In the genomic region with DNA sequence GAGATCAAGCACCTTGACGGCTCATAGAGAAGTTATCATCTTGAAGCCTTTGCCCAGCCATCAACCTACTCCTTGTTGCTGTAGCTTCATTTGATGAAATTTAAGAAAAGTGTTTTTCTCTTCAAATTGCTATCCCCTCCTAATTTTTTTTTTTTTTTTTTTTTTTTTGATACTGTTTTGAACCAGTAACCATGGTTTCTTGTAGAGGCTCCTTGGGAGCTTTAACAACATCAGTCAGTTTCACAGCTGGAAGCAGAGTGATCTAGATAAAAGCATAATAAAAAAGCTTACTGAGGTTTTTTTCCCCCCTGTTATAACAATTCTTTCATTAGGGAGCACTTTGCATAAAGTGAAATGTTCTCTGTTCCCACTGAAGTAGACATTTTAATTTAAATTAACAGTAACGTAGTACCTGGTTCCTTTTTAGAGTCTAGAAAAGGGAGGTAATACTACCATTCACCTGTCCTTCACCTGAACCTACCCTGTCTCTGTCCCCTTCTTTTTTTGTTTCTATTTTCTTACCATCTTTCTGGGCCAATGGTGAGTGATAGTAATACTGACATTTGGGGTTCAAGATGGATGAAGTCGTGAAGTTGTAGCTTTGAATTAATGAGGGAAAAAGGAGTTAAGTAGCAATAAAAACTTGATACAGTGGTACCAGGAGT, we compare ENCODE assay signal across 22 cellular contexts.
"Had no signal": no experiment of that assay in that cellular context is flagged by ENCODE, and none has a peak within 500 bp of the region (broad histone marks: within the 10 kb centered on the region; RNA-seq: fewer than 3 reads in every experiment).

No MANE protein-coding gene starts in this region.

- H3K27ac Mint-ChIP-seq: effector memory CD8-positive, alpha-beta T cell; naive thymus-derived CD4-positive, alpha-beta T cell; nephron progenitor cell; stimulated activated effector memory CD8-positive, alpha-beta T cell treated with anti-CD3 and anti-CD28 coated beads, Interleukin-12 subunit alpha, Interleukin-12 subunit beta, amount 100 ng/mL, for 72 hours; stimulated activated naive CD8-positive, alpha-beta T cell treated with anti-CD3 and anti-CD28 coated beads, Interleukin-15, Interleukin-2, amounts not matched to agents 100 ng/mL and 50 ng/mL, for 24 hours had no signal

- ATAC-seq: effector memory CD8-positive, alpha-beta T cell; gastrocnemius medialis; heart right ventricle; left cardiac atrium; left ventricle myocardium superior; naive thymus-derived CD4-positive, alpha-beta T cell; psoas muscle; right lobe of liver; stimulated activated effector memory CD8-positive, alpha-beta T cell treated with anti-CD3 and anti-CD28 coated beads, Interleukin-12 subunit alpha, Interleukin-12 subunit beta, amount 100 ng/mL, for 72 hours; upper lobe of right lung had no signal

- H3K4me3 ChIP-seq: esophagus muscularis mucosa, gastrocnemius medialis, heart right ventricle, psoas muscle, right lobe of liver, testis, tibial nerve, upper lobe of right lung, vagina had no signal

- H3K27ac ChIP-seq: epithelial cell of prostate, esophagus muscularis mucosa, gastrocnemius medialis, heart right ventricle, psoas muscle, right lobe of liver, testis, tibial nerve, upper lobe of right lung, vagina had no signal

- H3K36me3 ChIP-seq: gastrocnemius medialis, right lobe of liver, upper lobe of right lung, vagina had no signal

- H3K27me3 ChIP-seq: esophagus muscularis mucosa, gastrocnemius medialis, heart right ventricle, right lobe of liver, testis, tibial nerve, upper lobe of right lung, vagina had no signal

- H3K4me1 ChIP-seq: right lobe of liver, testis, upper lobe of right lung had no signal

- H3K9me3 ChIP-seq: esophagus muscularis mucosa, gastrocnemius medialis, heart right ventricle, psoas muscle, right lobe of liver, testis, tibial nerve, upper lobe of right lung, vagina had no signal

- H3K9me3 Mint-ChIP-seq: effector memory CD8-positive, alpha-beta T cell; nephron progenitor cell; stimulated activated effector memory CD8-positive, alpha-beta T cell treated with anti-CD3 and anti-CD28 coated beads, Interleukin-12 subunit alpha, Interleukin-12 subunit beta, amount 100 ng/mL, for 72 hours; stimulated activated naive CD8-positive, alpha-beta T cell treated with anti-CD3 and anti-CD28 coated beads, Interleukin-15, Interleukin-2, amounts not matched to agents 100 ng/mL and 50 ng/mL, for 24 hours had no signal

- H3K4me3 Mint-ChIP-seq: effector memory CD8-positive, alpha-beta T cell; naive thymus-derived CD4-positive, alpha-beta T cell; nephron progenitor cell; stimulated activated effector memory CD8-positive, alpha-beta T cell treated with anti-CD3 and anti-CD28 coated beads, Interleukin-12 subunit alpha, Interleukin-12 subunit beta, amount 100 ng/mL, for 72 hours; stimulated activated naive CD8-positive, alpha-beta T cell treated with anti-CD3 and anti-CD28 coated beads, Interleukin-15, Interleukin-2, amounts not matched to agents 100 ng/mL and 50 ng/mL, for 24 hours had no signal

- H3K27me3 Mint-ChIP-seq: effector memory CD8-positive, alpha-beta T cell; naive thymus-derived CD4-positive, alpha-beta T cell; stimulated activated naive CD8-positive, alpha-beta T cell treated with anti-CD3 and anti-CD28 coated beads, Interleukin-15, Interleukin-2, amounts not matched to agents 100 ng/mL and 50 ng/mL, for 24 hours had no signal

- DNase-seq: effector memory CD8-positive, alpha-beta T cell; gastrocnemius medialis; heart right ventricle; hypothalamus; kidney; left cardiac atrium; left ventricle myocardium superior; naive thymus-derived CD4-positive, alpha-beta T cell; nephron progenitor cell; psoas muscle; retina; right lobe of liver; stimulated activated CD4-positive, alpha-beta T cell treated with anti-CD3 and anti-CD28 coated beads, Interleukin-4, amount 100 ng/mL, for 1 hour; stimulated activated CD8-positive, alpha-beta memory T cell treated with anti-CD3 and anti-CD28 coated beads, Interleukin-4, amount 100 ng/mL, for 48 hours; testis; upper lobe of right lung had no signal
